In the genomic region with DNA sequence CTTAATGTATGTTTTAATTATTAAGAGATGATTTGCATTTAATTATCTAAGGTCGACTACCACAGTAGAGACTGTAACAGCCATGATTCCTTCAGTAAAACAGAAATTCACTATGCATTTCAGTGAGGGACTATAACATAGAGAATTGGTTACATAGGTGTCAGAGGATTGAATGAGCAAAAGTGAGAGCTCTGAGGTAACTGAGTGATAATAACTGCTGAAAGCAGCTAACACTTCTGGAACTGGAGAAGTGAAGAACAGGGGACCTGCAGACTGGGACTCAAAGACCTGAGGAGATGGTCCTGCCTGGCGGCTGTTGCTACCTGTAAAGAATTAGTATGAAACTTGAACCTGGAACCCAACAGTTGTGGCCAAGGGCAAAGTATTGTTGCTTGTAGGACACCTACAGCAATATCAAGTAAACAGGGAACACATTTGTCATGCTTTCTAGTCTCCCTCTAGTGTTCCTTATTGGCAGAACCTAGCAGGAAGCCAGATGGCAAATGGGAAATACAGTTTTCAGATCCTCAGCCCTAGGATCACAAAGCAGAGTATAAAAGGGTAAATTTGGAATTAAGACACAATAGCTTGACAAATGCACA, we compare ENCODE assay signal across 9 cellular contexts.
A peak's percentile ranks its signal among the peaks of the same experiment; 100 is the strongest.
DNase-seq lines count a peak whose midpoint lies in the region; ATAC-seq and TF ChIP-seq lines count a peak whose summit lies in the region.
"Had no signal": no experiment of that assay in that cellular context is flagged by ENCODE, and none has a peak within 500 bp of the region (broad histone marks: within the 10 kb centered on the region; RNA-seq: fewer than 3 reads in every experiment).

No MANE protein-coding gene starts in this region.

- peaks cover 2% of the 10 kb centered on the region for H3K27me3 Mint-ChIP-seq in endothelial cell (ENCODE audit: unreplicated experiment)
- no peaks in the 10 kb centered on the region for H3K27me3 Mint-ChIP-seq in nephron (ENCODE audit: low read depth)

- ATAC-seq in GM19438 (IDR thresholded peaks at IDR 0.05; ENCODE audit: low read depth, unreplicated experiment) (peak; percentile 69), HG03460 (IDR thresholded peaks at IDR 0.05; ENCODE audit: unreplicated experiment) (peak; percentile 68)

- H3K9me3 Mint-ChIP-seq in endothelial cell (ENCODE audit: unreplicated experiment) (no peaks in the 10 kb centered on the region), nephron (no peaks in the 10 kb centered on the region)
- H3K9me3 Mint-ChIP-seq: T-helper 1 cell treated with Interleukin-12 subunit alpha and Interleukin-12 subunit beta and Interleukin-4 antibody, amounts not matched to agents 30 μg/mL and 1 μg/mL, for 36 hours had no signal

- TF ChIP-seq CTCF in endothelial cell (IDR thresholded peaks at IDR 0.05; ENCODE audit: unreplicated experiment) (no peak), nephron (IDR thresholded peaks at IDR 0.05; ENCODE audit: unreplicated experiment in 3 of 3) (peak; percentile 52 to 61 (median 59))

- peak; percentile 48 for DNase-seq in DMS 273 treated with DMSO at 0.1 percent for 48 hours (lab: John Stamatoyannopoulos, UW)
- DNase-seq in NCI-H82 treated with DMSO at 0.1 percent for 48 hours (lab: John Stamatoyannopoulos, UW; ENCODE audit: unreplicated experiment), result peak; percentile 54
- peak; percentile 6 for DNase-seq in endothelial cell (ENCODE audit: low spot score)
- DNase-seq in stimulated activated CD4-positive, alpha-beta T cell treated with anti-CD3 and anti-CD28 coated beads, Interleukin-4, amount 100 ng/mL, for 24 hours, result no peak
- DNase-seq in putamen (ENCODE audit: low spot score), result no peak

- H3K36me3 Mint-ChIP-seq in endothelial cell (ENCODE audit: low read depth, unreplicated experiment) (no peaks in the 10 kb centered on the region), nephron (ENCODE audit: low read depth) (peaks cover 3% of the 10 kb centered on the region)

- H3K4me1 Mint-ChIP-seq in endothelial cell (ENCODE audit: unreplicated experiment), result peaks cover 3% of the 10 kb centered on the region
- no peaks in the 10 kb centered on the region for H3K4me1 Mint-ChIP-seq in nephron

- H3K27ac Mint-ChIP-seq in endothelial cell (ENCODE audit: unreplicated experiment) (no peak overlapping the region), nephron (no peak overlapping the region)
- H3K27ac Mint-ChIP-seq: T-helper 1 cell treated with Interleukin-12 subunit alpha and Interleukin-12 subunit beta and Interleukin-4 antibody, amounts not matched to agents 30 μg/mL and 1 μg/mL, for 36 hours had no signal

- H3K4me3 Mint-ChIP-seq in endothelial cell (ENCODE audit: unreplicated experiment), result no peak overlapping the region
- no peak overlapping the region for H3K4me3 Mint-ChIP-seq in nephron
- H3K4me3 Mint-ChIP-seq: T-helper 1 cell treated with Interleukin-12 subunit alpha and Interleukin-12 subunit beta and Interleukin-4 antibody, amounts not matched to agents 30 μg/mL and 1 μg/mL, for 36 hours had no signal

Comparison
In these comparisons a context has a peak if more than half of its experiments do, and no peak if none do; other contexts are left out.
1. DNase-seq: peak in DMS 273 treated with DMSO at 0.1 percent for 48 hours (single experiment), NCI-H82 treated with DMSO at 0.1 percent for 48 hours (single experiment) and endothelial cell (single experiment); none in stimulated activated CD4-positive, alpha-beta T cell treated with anti-CD3 and anti-CD28 coated beads, Interleukin-4, amount 100 ng/mL, for 24 hours (single experiment) and putamen (single experiment).